Comparison of ENCODE assay signal across 8 cellular contexts in genomic region chr2:54557601-54558187, GRCh38.
DNase-seq lines count a peak whose midpoint lies in the region; ATAC-seq, FAIRE-seq and TF ChIP-seq lines count a peak whose summit lies in the region.

No MANE protein-coding gene starts in this region.

- CTCF ChIA-PET in CD4-positive, alpha-beta memory T cell (lab: Charles Lee; ENCODE audit: partially characterized antibody), result interaction anchor here (0.9 to 11.0 kb wide), 19 partner anchors 9 to 147 kb away, joined by 3 to 199 read pairs (median 10); no protein-coding TSS in a partner anchor

- ATAC-seq in GM19438 (IDR thresholded peaks at IDR 0.05; ENCODE audit: low read depth, unreplicated experiment), result peak; percentile 36
- ATAC-seq in HG03558 (IDR thresholded peaks at IDR 0.05; ENCODE audit: extremely low read depth, unreplicated experiment), result peak; percentile 22
- ATAC-seq in Right ventricle myocardium superior (ENCODE audit: poor library complexity), result peak; percentile 72

- H3K9me3 Mint-ChIP-seq in CD4-positive, alpha-beta memory T cell, result peaks cover 0 to 1% (median 0%) of the 10 kb centered on the region in 8 donors
- no peaks in the 10 kb centered on the region for H3K9me3 Mint-ChIP-seq in progenitor cell of endocrine pancreas (ENCODE audit: low read depth)

- peak overlapping the region; percentile 83 for H3K27ac ChIP-seq in CD4-positive, alpha-beta memory T cell (ENCODE audit: low read depth, low read length)

- peak; percentile 74 to 77 (median 75) for DNase-seq in CD4-positive, alpha-beta memory T cell
- DNase-seq in RKO (ENCODE audit: low spot score), result peak; percentile 68
- DNase-seq in activated naive CD4-positive, alpha-beta T cell treated with Interleukin-2 at 50 U/mL for 16 hours, result peak; percentile 75
- DNase-seq in Right ventricle myocardium superior, result peak; percentile 74
- DNase-seq in progenitor cell of endocrine pancreas (ENCODE audit: low spot score, unreplicated experiment), result peak; percentile 49
- no peak for DNase-seq in frontal cortex (ENCODE audit: low spot score in 2 of 2)

- H3K36me3 Mint-ChIP-seq in CD4-positive, alpha-beta memory T cell, result peaks cover 0 to 38% of the 10 kb centered on the region in 2 donors
- no peaks in the 10 kb centered on the region for H3K36me3 Mint-ChIP-seq in progenitor cell of endocrine pancreas (ENCODE audit: insufficient read depth)

- no peaks in the 10 kb centered on the region for H3K27me3 ChIP-seq in CD4-positive, alpha-beta memory T cell (ENCODE audit: insufficient read depth, low read length)

- H3K4me1 Mint-ChIP-seq in CD4-positive, alpha-beta memory T cell, result peaks cover 28 to 61% (median 34%) of the 10 kb centered on the region in 4 donors
- H3K4me1 Mint-ChIP-seq in progenitor cell of endocrine pancreas (ENCODE audit: low read depth), result peaks cover 50% of the 10 kb centered on the region

- peak overlapping the region; percentile 88 to 97 (median 95) for H3K27ac Mint-ChIP-seq in CD4-positive, alpha-beta memory T cell
- H3K27ac Mint-ChIP-seq in progenitor cell of endocrine pancreas, result peak overlapping the region; percentile 97

- intact Hi-C loops in CD4-positive, alpha-beta memory T cell (cut with micrococcal nuclease), result loop anchor here (1.0 to 10.0 kb wide), 8 partner anchors 17 to 583 kb away; partner anchors contain the start of genes EML6, PSME4 and RTN4
- intact Hi-C loops in Right ventricle myocardium superior (cut with DNase I), result loop anchor here (10.0 kb wide), 1 partner anchor 57 kb away; no protein-coding TSS in a partner anchor

- H3K36me3 ChIP-seq in CD4-positive, alpha-beta memory T cell (ENCODE audit: insufficient read depth, low read length), result no peaks in the 10 kb centered on the region

- H3K27me3 Mint-ChIP-seq in CD4-positive, alpha-beta memory T cell, result no peaks in the 10 kb centered on the region
- H3K27me3 Mint-ChIP-seq in progenitor cell of endocrine pancreas, result no peaks in the 10 kb centered on the region

- POLR2A ChIA-PET in CD4-positive, alpha-beta memory T cell (lab: Charles Lee; ENCODE audit: partially characterized antibody), result interaction anchor here (0.7 to 15.0 kb wide), 23 partner anchors 9 to 1059 kb away, joined by 3 to 665 read pairs (median 5); partner anchors contain the start of genes EML6, ERLEC1 and RTN4

- peaks cover 25% of the 10 kb centered on the region for H3K4me1 ChIP-seq in CD4-positive, alpha-beta memory T cell (ENCODE audit: insufficient read depth, low read length)

- H3K4me3 ChIP-seq in CD4-positive, alpha-beta memory T cell (ENCODE audit: low read length in 2 of 2), result peak overlapping the region; percentile 94 to 99

- no peak for FAIRE-seq in frontal cortex (lab: Jason Lieb, UNC)

- H3K9me3 ChIP-seq in CD4-positive, alpha-beta memory T cell (ENCODE audit: control insufficient read depth in 1 of 2, low read length in 2 of 2), result no peaks in the 10 kb centered on the region

- peak overlapping the region; percentile 86 to 100 (median 91) for H3K4me3 Mint-ChIP-seq in CD4-positive, alpha-beta memory T cell
- peak overlapping the region; percentile 99 for H3K4me3 Mint-ChIP-seq in progenitor cell of endocrine pancreas (ENCODE audit: low read depth)

- peak; percentile 15 for TF ChIP-seq CTCF in progenitor cell of endocrine pancreas (IDR thresholded peaks at IDR 0.05; ENCODE audit: unreplicated experiment)

Comparison
In these comparisons a context has a peak if more than half of its experiments do, and no peak if none do; other contexts are left out.
1. DNase-seq: peak in CD4-positive, alpha-beta memory T cell (5 of 5), RKO (single experiment), activated naive CD4-positive, alpha-beta T cell treated with Interleukin-2 at 50 U/mL for 16 hours (single experiment), Right ventricle myocardium superior (single experiment) and progenitor cell of endocrine pancreas (single experiment); none in frontal cortex (0 of 2).
2. ATAC-seq: peak in every context shown above with its lines; median percentile 72 in Right ventricle myocardium superior; 36 in GM19438; 22 in HG03558.